Comparison of ENCODE assay signal across 22 cellular contexts in genomic region chr5:40628428-40628827, GRCh38. TPM values are rescaled to one million over a fixed set of nuclear protein-coding genes. Genes with fewer than 3 reads are reported as not detected.
DNase-seq lines count a peak whose midpoint lies in the region; ATAC-seq, FAIRE-seq and TF ChIP-seq lines count a peak whose summit lies in the region.
"Had no signal": no experiment of that assay in that cellular context is flagged by ENCODE, and none has a peak within 500 bp of the region (broad histone marks: within the 10 kb centered on the region; RNA-seq: fewer than 3 reads in every experiment).

No MANE protein-coding gene starts in this region.

- TF ChIP-seq CTCF in lower lobe of right lung (IDR thresholded peaks at IDR 0.05) (no peak), D721Med (IDR thresholded peaks at IDR 0.05; ENCODE audit: insufficient read depth, missing control alignments) (no peak), neural progenitor cell (IDR thresholded peaks at IDR 0.05) (no peak)

- H3K4me3 ChIP-seq in lower lobe of right lung (no peak overlapping the region), neural progenitor cell (no peak overlapping the region)
- H3K4me3 ChIP-seq: prostate gland, testis had no signal

- intact Hi-C loops in lower lobe of right lung (cut with DNase I) = no loop called here

- H3K27me3 Mint-ChIP-seq in neural progenitor cell (ENCODE audit: insufficient read depth, low read depth) = peaks cover 8% of the 10 kb centered on the region
- H3K27me3 Mint-ChIP-seq: stimulated activated memory B cell treated with anti-CD40 and anti-IgM and Interleukin-4, amounts not matched to agents 10 μg/mL and 1 μg/mL and 100 μg/mL, for 72 hours had no signal

- H3K27me3 ChIP-seq in lower lobe of right lung (ENCODE audit: low read depth) = no peaks in the 10 kb centered on the region
- H3K27me3 ChIP-seq in neural progenitor cell = no peaks in the 10 kb centered on the region
- H3K27me3 ChIP-seq: testis had no signal

- no peak overlapping the region for H3K9ac ChIP-seq in neural progenitor cell
- H3K9ac ChIP-seq: SK-N-SH had no signal

- no peak overlapping the region for H2AFZ ChIP-seq in neural progenitor cell (replicated peaks)

- peak; percentile 44 to 49 for ATAC-seq in lower lobe of right lung
- ATAC-seq: HepG2; left colon; stimulated activated memory B cell treated with anti-CD40 and anti-IgM and Interleukin-4, amounts not matched to agents 10 μg/mL and 1 μg/mL and 100 μg/mL, for 72 hours had no signal

- no peaks in the 10 kb centered on the region for H3K9me3 Mint-ChIP-seq in neural progenitor cell
- H3K9me3 Mint-ChIP-seq: stimulated activated memory B cell treated with anti-CD40 and anti-IgM and Interleukin-4, amounts not matched to agents 10 μg/mL and 1 μg/mL and 100 μg/mL, for 72 hours had no signal

- H3K4me3 Mint-ChIP-seq in neural progenitor cell = no peak overlapping the region
- H3K4me3 Mint-ChIP-seq: stimulated activated memory B cell treated with anti-CD40 and anti-IgM and Interleukin-4, amounts not matched to agents 10 μg/mL and 1 μg/mL and 100 μg/mL, for 72 hours had no signal

- H3K4me2 ChIP-seq in neural progenitor cell = no peak overlapping the region
- H3K4me2 ChIP-seq: SK-N-SH had no signal

- H3K36me3 ChIP-seq in lower lobe of right lung = no peaks in the 10 kb centered on the region
- H3K36me3 ChIP-seq in neural progenitor cell = no peaks in the 10 kb centered on the region
- H3K36me3 ChIP-seq: prostate gland had no signal

- DNase-seq in KG1 (lab: John Stamatoyannopoulos, UW) (peak; percentile 12), SIG-M5 treated with dmso at 0.1 percent for 504 hours (lab: John Stamatoyannopoulos, UW; ENCODE audit: unreplicated experiment) (peak; percentile 91), lower lobe of right lung (no peak), D721Med (ENCODE audit: insufficient read length, low spot score) (no peak), caudate nucleus (lab: John Stamatoyannopoulos, UW) (no peak), SW480 (ENCODE audit: low spot score) (no peak), neural progenitor cell (ENCODE audit: low spot score) (no peak)
- DNase-seq: activated naive CD4-positive, alpha-beta T cell treated with Interleukin-2 at 50 U/mL for 16 hours; activated T-cell treated with anti-CD3 and anti-CD28 coated beads, Interleukin-2, amount 50 U/mL, for 48 hours; cortex of kidney; left colon; midbrain; NCI-H1436; NCI-H2107; RPMI8226; SK-N-SH; stimulated activated CD4-positive, alpha-beta T cell treated with anti-CD3 and anti-CD28 coated beads, Interleukin-2, amount 100 ng/mL, for 24 hours; testis had no signal

- H3K9me3 ChIP-seq in lower lobe of right lung = no peaks in the 10 kb centered on the region
- H3K9me3 ChIP-seq in neural progenitor cell (ENCODE audit: low read depth) = no peaks in the 10 kb centered on the region
- H3K9me3 ChIP-seq: prostate gland, SK-N-SH, testis had no signal

- no peaks in the 10 kb centered on the region for H3K79me2 ChIP-seq in neural progenitor cell (ENCODE audit: low read depth)

- H3K4me1 ChIP-seq in lower lobe of right lung = no peaks in the 10 kb centered on the region
- H3K4me1 ChIP-seq in neural progenitor cell = no peaks in the 10 kb centered on the region
- H3K4me1 ChIP-seq: prostate gland, testis had no signal

- H3K27ac ChIP-seq in lower lobe of right lung (no peak overlapping the region), caudate nucleus (ENCODE audit: low read depth, low read length) (no peak overlapping the region), neural progenitor cell (no peak overlapping the region)
- H3K27ac ChIP-seq: prostate gland, testis had no signal

- H3F3A ChIP-seq in neural progenitor cell (ENCODE audit: low read depth) = no peaks in the 10 kb centered on the region

- H3K36me3 Mint-ChIP-seq in neural progenitor cell = no peaks in the 10 kb centered on the region
- H3K36me3 Mint-ChIP-seq: stimulated activated memory B cell treated with anti-CD40 and anti-IgM and Interleukin-4, amounts not matched to agents 10 μg/mL and 1 μg/mL and 100 μg/mL, for 72 hours had no signal

- no peaks in the 10 kb centered on the region for H4K20me1 ChIP-seq in neural progenitor cell (ENCODE audit: low read depth)

- H3K27ac Mint-ChIP-seq in neural progenitor cell = no peak overlapping the region
- H3K27ac Mint-ChIP-seq: stimulated activated memory B cell treated with anti-CD40 and anti-IgM and Interleukin-4, amounts not matched to agents 10 μg/mL and 1 μg/mL and 100 μg/mL, for 72 hours had no signal

- H3K4me1 Mint-ChIP-seq in neural progenitor cell = no peaks in the 10 kb centered on the region

- no peak for FAIRE-seq in D721Med (lab: Jason Lieb, UNC)
- FAIRE-seq: bronchial epithelial cell, HepG2 had no signal

RNA-seq across cellular contexts. Expression of gene PTGER4, which starts 51.3 kb away (rescaled TPM):
- total RNA-seq in lower lobe of right lung (29.1 TPM), neural progenitor cell (ENCODE audit: low replicate concordance) (0.65 TPM in 1 of 2 replicates, not detected in the other)

Comparison
In these comparisons a context has a peak if more than half of its experiments do, and no peak if none do; other contexts are left out.
1. DNase-seq: peak in KG1 (single experiment) and SIG-M5 treated with dmso at 0.1 percent for 504 hours (single experiment); none in lower lobe of right lung (single experiment), D721Med (single experiment), caudate nucleus (0 of 61), SW480 (single experiment) and neural progenitor cell (single experiment).
2. RNA of gene PTGER4, which starts 51.3 kb away (total RNA-seq): 29.1 TPM in lower lobe of right lung (single experiment); 0.65 TPM in neural progenitor cell; every median in the first group is over 10 times any median in the second.